ENCODE assay signal across 21 cellular contexts in genomic region chr1:25194576-25195020, GRCh38. TPM values are rescaled to one million over a fixed set of nuclear protein-coding genes. Genes with fewer than 3 reads are reported as not detected.
A peak's percentile ranks its signal among the peaks of the same experiment; 100 is the strongest.
DNase-seq lines count a peak whose midpoint lies in the region; TF ChIP-seq lines count a peak whose summit lies in the region.
"Had no signal": no experiment of that assay in that cellular context is flagged by ENCODE, and none has a peak within 500 bp of the region (broad histone marks: within the 10 kb centered on the region; RNA-seq: fewer than 3 reads in every experiment).

No MANE protein-coding gene starts in this region.

- DNase-seq in DMS79 (lab: John Stamatoyannopoulos, UW) (peak; percentile 64), NT2/D1 (ENCODE audit: low read depth, low spot score) (no peak), endodermal cell (no peak), osteoblast (ENCODE audit: insufficient read length, low spot score, missing footprints) (peak; percentile 57), activated T-cell treated with anti-CD3 and anti-CD28 coated beads for 4 hours (no peak), SHP77 treated with DMSO at 0.1 percent for 48 hours (lab: John Stamatoyannopoulos, UW) (no peak), LoVo (ENCODE audit: low spot score) (no peak)
- no peak for DNase-seq in activated CD4-positive, alpha-beta T cell treated with anti-CD3 and anti-CD28 coated beads for 1 hour
- DNase-seq: activated T-cell treated with anti-CD3 and anti-CD28 coated beads, Interleukin-2, amount 50 U/mL, for 24 hours; CD4-positive, alpha-beta T cell; GOT3; left cardiac atrium; NCI-H2081; NCI-H526; stimulated activated CD4-positive, alpha-beta T cell treated with anti-CD3 and anti-CD28 coated beads, Interleukin-15, amount 100 ng/mL, for 24 hours; stimulated activated naive CD4-positive, alpha-beta T cell had no signal

- H3K4me1 ChIP-seq in NT2/D1 (ENCODE audit: insufficient read depth, insufficient read length) (peaks cover 39% of the 10 kb centered on the region), endodermal cell (ENCODE audit: control insufficient read depth, insufficient read depth, low read length) (peaks cover 20% of the 10 kb centered on the region), osteoblast (ENCODE audit: insufficient read depth, low read length) (peaks cover 23% of the 10 kb centered on the region)

- H3K4me3 ChIP-seq in NT2/D1 (ENCODE audit: insufficient read length, low read depth) (no peak overlapping the region), endodermal cell (ENCODE audit: low read length) (no peak overlapping the region), osteoblast (ENCODE audit: insufficient read depth, low read length) (no peak overlapping the region)
- H3K4me3 ChIP-seq: coronary artery, tibial nerve had no signal

- H3K4me2 ChIP-seq in osteoblast (ENCODE audit: insufficient read depth, low read length): no peak overlapping the region

- H3K4me3 Mint-ChIP-seq in endodermal cell: no peak overlapping the region
- H3K4me3 Mint-ChIP-seq: activated naive CD4-positive, alpha-beta T cell treated with anti-CD3 and anti-CD28 coated beads, Interleukin-2, amount 50 U/mL, for 24 hours; activated T-cell treated with anti-CD3 and anti-CD28 coated beads, Interleukin-2, amount 50 U/mL, for 24 hours; CD4-positive, alpha-beta T cell had no signal

- H3K27me3 ChIP-seq in NT2/D1 (ENCODE audit: insufficient read depth, insufficient read length) (no peaks in the 10 kb centered on the region), endodermal cell (ENCODE audit: control insufficient read depth, insufficient read depth, low read length, poor library complexity, severe bottlenecking) (no peaks in the 10 kb centered on the region), osteoblast (ENCODE audit: insufficient read depth, low read length) (peaks cover 10% of the 10 kb centered on the region)
- H3K27me3 ChIP-seq: neutrophil had no signal

- peak overlapping the region; percentile 32 for H3K27ac Mint-ChIP-seq in endodermal cell
- H3K27ac Mint-ChIP-seq: activated naive CD4-positive, alpha-beta T cell treated with anti-CD3 and anti-CD28 coated beads, Interleukin-2, amount 50 U/mL, for 24 hours; activated T-cell treated with anti-CD3 and anti-CD28 coated beads, Interleukin-2, amount 50 U/mL, for 24 hours; CD4-positive, alpha-beta T cell; IgD-negative memory B cell had no signal

- peak overlapping the region; percentile 2 for H3K9ac ChIP-seq in NT2/D1 (ENCODE audit: insufficient read length, low read depth)
- no peak overlapping the region for H3K9ac ChIP-seq in endodermal cell (ENCODE audit: extremely low read depth, low read length, poor library complexity, severe bottlenecking)

- H3K36me3 Mint-ChIP-seq in endodermal cell (ENCODE audit: low read depth): no peaks in the 10 kb centered on the region
- H3K36me3 Mint-ChIP-seq: activated naive CD4-positive, alpha-beta T cell treated with anti-CD3 and anti-CD28 coated beads, Interleukin-2, amount 50 U/mL, for 24 hours; IgD-negative memory B cell had no signal

- H3K9me3 ChIP-seq in NT2/D1 (ENCODE audit: insufficient read depth, low read length) (no peaks in the 10 kb centered on the region), endodermal cell (ENCODE audit: control insufficient read depth, low read length) (no peaks in the 10 kb centered on the region), osteoblast (ENCODE audit: low read depth, low read length) (no peaks in the 10 kb centered on the region)
- H3K9me3 ChIP-seq: neutrophil, tibial nerve had no signal

- no peaks in the 10 kb centered on the region for H3K36me3 ChIP-seq in NT2/D1 (ENCODE audit: insufficient read depth, insufficient read length, low read length)
- no peaks in the 10 kb centered on the region for H3K36me3 ChIP-seq in endodermal cell (ENCODE audit: control insufficient read depth, insufficient read depth, low read length)
- H3K36me3 ChIP-seq in osteoblast (ENCODE audit: insufficient read depth, low read length): no peaks in the 10 kb centered on the region
- H3K36me3 ChIP-seq: neutrophil, tibial nerve had no signal

- H3K79me2 ChIP-seq in osteoblast (ENCODE audit: insufficient read depth, low read length): no peaks in the 10 kb centered on the region

- no peak for TF ChIP-seq CTCF in endodermal cell (conservative IDR thresholded peaks at IDR 0.05)
- TF ChIP-seq CTCF in osteoblast (IDR thresholded peaks at IDR 0.05; ENCODE audit: extremely low read depth, low read depth, low read length): no peak

- no peak overlapping the region for H2AFZ ChIP-seq in osteoblast (ENCODE audit: low read length)

- H3K9me3 Mint-ChIP-seq in endodermal cell: no peaks in the 10 kb centered on the region
- H3K9me3 Mint-ChIP-seq: activated naive CD4-positive, alpha-beta T cell treated with anti-CD3 and anti-CD28 coated beads, Interleukin-2, amount 50 U/mL, for 24 hours; activated T-cell treated with anti-CD3 and anti-CD28 coated beads, Interleukin-2, amount 50 U/mL, for 24 hours; CD4-positive, alpha-beta T cell; IgD-negative memory B cell had no signal

- H3K4me1 Mint-ChIP-seq in endodermal cell: peaks cover 47% of the 10 kb centered on the region

- WGBS in endodermal cell (ENCODE audit: insufficient coverage in 1 of 2, insufficient read length in 1 of 2), 2 experiments: 89 to 93% methylated on average over 12 to 17 of the region's 17 CpGs

- no peaks in the 10 kb centered on the region for H4K20me1 ChIP-seq in osteoblast (ENCODE audit: insufficient read depth, low read length)

- no peak overlapping the region for H3K27ac ChIP-seq in endodermal cell (ENCODE audit: low read depth, low read length)
- no peak overlapping the region for H3K27ac ChIP-seq in osteoblast (ENCODE audit: low read depth, low read length)
- H3K27ac ChIP-seq: coronary artery, neutrophil, tibial nerve had no signal

- H3K27me3 Mint-ChIP-seq in endodermal cell (ENCODE audit: insufficient read depth): no peaks in the 10 kb centered on the region
- H3K27me3 Mint-ChIP-seq: activated naive CD4-positive, alpha-beta T cell treated with anti-CD3 and anti-CD28 coated beads, Interleukin-2, amount 50 U/mL, for 24 hours; activated T-cell treated with anti-CD3 and anti-CD28 coated beads, Interleukin-2, amount 50 U/mL, for 24 hours; CD4-positive, alpha-beta T cell had no signal

RNA-seq across cellular contexts. Expression of gene SYF2, which starts 37.7 kb away (rescaled TPM):
- 10 to 100 TPM; 36.4 to 38.0 TPM for total RNA-seq in endodermal cell
- polyA plus RNA-seq in endodermal cell (2013, experiment 1 of 2): 51.9 TPM
- 53.0 TPM for polyA plus RNA-seq in endodermal cell (2013, experiment 2 of 2)
- 39.4 and 41.5 TPM in 2 replicates for total RNA-seq in osteoblast

RNA-seq across cellular contexts. Expression of gene RSRP1, which starts 52.7 kb away (rescaled TPM):
- total RNA-seq in endodermal cell (10 to 100 TPM; 90.3 to 92.5 TPM), osteoblast (102 and 103 TPM in 2 replicates)
- 70.9 TPM for polyA plus RNA-seq in endodermal cell (2013, experiment 1 of 2)
- 67.3 TPM for polyA plus RNA-seq in endodermal cell (2013, experiment 2 of 2)

Comparison
In these comparisons a context has a peak if more than half of its experiments do, and no peak if none do; other contexts are left out.
1. DNase-seq: peak in DMS79 (single experiment) and osteoblast (single experiment); none in NT2/D1 (single experiment), endodermal cell (single experiment), activated CD4-positive, alpha-beta T cell treated with anti-CD3 and anti-CD28 coated beads for 1 hour (single experiment), activated T-cell treated with anti-CD3 and anti-CD28 coated beads for 4 hours (single experiment), SHP77 treated with DMSO at 0.1 percent for 48 hours (single experiment) and LoVo (single experiment).